Comparison of ENCODE assay signal across 19 cellular contexts in the genomic region with DNA sequence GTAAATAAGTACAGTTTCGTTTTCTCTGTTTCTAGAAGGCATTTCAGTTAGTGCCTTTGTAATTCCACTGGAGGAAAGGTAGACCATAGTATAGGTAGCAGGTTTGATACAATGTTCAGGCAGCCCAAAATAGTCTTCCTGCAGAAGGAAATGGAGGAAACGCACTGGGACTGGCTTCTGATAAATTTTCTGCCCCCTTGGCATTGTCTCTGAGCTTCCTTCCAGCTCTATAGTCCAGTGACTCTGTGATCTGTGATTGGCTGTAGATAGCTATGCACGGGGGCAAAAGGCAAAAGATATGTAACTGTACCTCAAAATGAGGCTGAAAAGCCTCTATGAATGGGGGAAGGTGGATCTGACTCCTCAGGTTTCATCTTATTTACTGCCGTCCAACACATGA.
"Had no signal": no experiment of that assay in that cellular context is flagged by ENCODE, and none has a peak within 500 bp of the region (broad histone marks: within the 10 kb centered on the region; RNA-seq: fewer than 3 reads in every experiment).

No MANE protein-coding gene starts in this region.

- H3K9me3 Mint-ChIP-seq: mesothelial cell of epicardium, natural killer cell, neural crest cell had no signal

- H3K4me3 Mint-ChIP-seq: mesothelial cell of epicardium, natural killer cell, neural crest cell had no signal

- H3K36me3 Mint-ChIP-seq: mesothelial cell of epicardium, natural killer cell had no signal

- H3K27ac ChIP-seq: heart right ventricle, ovary, right atrium auricular region, stomach, thoracic aorta, transverse colon had no signal

- H3K27me3 ChIP-seq: heart right ventricle, ovary, right atrium auricular region, stomach, transverse colon had no signal

- H3K27ac Mint-ChIP-seq: mesothelial cell of epicardium, natural killer cell had no signal

- H3K4me3 ChIP-seq: heart right ventricle, ovary, right atrium auricular region, stomach, thoracic aorta, transverse colon had no signal

- H3K9me3 ChIP-seq: heart right ventricle, ovary, right atrium auricular region, stomach, thoracic aorta, transverse colon had no signal

- DNase-seq: heart right ventricle; hypothalamus; kidney glomerular epithelial cell; natural killer cell; nucleus accumbens; ovary; stimulated activated CD4-positive, alpha-beta T cell treated with anti-CD3 and anti-CD28 coated beads, Interleukin-12 subunit alpha, Interleukin-12 subunit beta, amount 100 ng/mL, for 4 hours; stimulated activated naive CD4-positive, alpha-beta T cell; stomach; substantia nigra; transverse colon had no signal

- H3K36me3 ChIP-seq: ovary, right atrium auricular region, stomach, thoracic aorta, transverse colon had no signal

- FAIRE-seq: frontal cortex, islet of Langerhans, small intestine had no signal

- ATAC-seq: esophagus mucosa, heart right ventricle, natural killer cell had no signal
